ENCODE assay signal across 19 cellular contexts in genomic region chr7:149202831-149203231, GRCh38. TPM values are rescaled to one million over a fixed set of nuclear protein-coding genes. Genes with fewer than 3 reads are reported as not detected.
A peak's percentile ranks its signal among the peaks of the same experiment; 100 is the strongest.
DNase-seq lines count a peak whose midpoint lies in the region; ATAC-seq, FAIRE-seq and TF ChIP-seq lines count a peak whose summit lies in the region.
"Had no signal": no experiment of that assay in that cellular context is flagged by ENCODE, and none has a peak within 500 bp of the region (broad histone marks: within the 10 kb centered on the region; RNA-seq: fewer than 3 reads in every experiment).

No MANE protein-coding gene starts in this region.

- no peaks in the 10 kb centered on the region for H3K9me3 ChIP-seq in psoas muscle
- H3K9me3 ChIP-seq: right lobe of liver, tibial nerve had no signal

- peak in 3 of 4 donors; percentile 47 to 82 (median 71) for ATAC-seq in psoas muscle
- no peak for ATAC-seq in GM19397 (IDR thresholded peaks at IDR 0.05; ENCODE audit: unreplicated experiment)
- ATAC-seq: PC-3, right lobe of liver had no signal

- TF ChIP-seq CTCF in fibroblast of the aortic adventitia (IDR thresholded peaks at IDR 0.05; ENCODE audit: insufficient read depth, low read length) (no peak), psoas muscle (IDR thresholded peaks at IDR 0.05) (no peak)

- H3K27ac ChIP-seq in psoas muscle, result no peak overlapping the region
- H3K27ac ChIP-seq: right lobe of liver, tibial nerve had no signal

- FAIRE-seq in GM12892 (lab: Jason Lieb, UNC), result no peak

- no peaks in the 10 kb centered on the region for H3K9me3 Mint-ChIP-seq in activated T-cell treated with anti-CD3 and anti-CD28 coated beads, Interleukin-2, amount 50 U/mL, for 24 hours
- no peaks in the 10 kb centered on the region for H3K9me3 Mint-ChIP-seq in T-helper 1 cell treated with Interleukin-12 subunit alpha and Interleukin-12 subunit beta and Interleukin-4 antibody, amounts not matched to agents 30 μg/mL and 1 μg/mL, for 36 hours
- H3K9me3 Mint-ChIP-seq: immature natural killer cell, naive B cell, T-cell had no signal

- H3K4me3 ChIP-seq in fibroblast of the aortic adventitia (ENCODE audit: low read depth, low read length) (no peak overlapping the region), psoas muscle (no peak overlapping the region)
- H3K4me3 ChIP-seq: right lobe of liver, tibial nerve had no signal

- no peak for TF ChIP-seq POLR2A in GM12892 (IDR thresholded peaks at IDR 0.05; ENCODE audit: low read depth, low read length)

- peaks cover 5% of the 10 kb centered on the region for H3K4me1 ChIP-seq in psoas muscle
- H3K4me1 ChIP-seq: right lobe of liver had no signal

- intact Hi-C loops in psoas muscle (cut with DNase I), result no loop called here

- DNase-seq in activated T-cell treated with anti-CD3 and anti-CD28 coated beads, Interleukin-2, amount 50 U/mL, for 24 hours, result no peak
- no peak for DNase-seq in activated T-cell treated with anti-CD3 and anti-CD28 coated beads, Interleukin-2, amount 50 U/mL, for 1 hour
- DNase-seq in fibroblast of the aortic adventitia (ENCODE audit: low read depth), result peak; percentile 38
- peak in 1 of 2 donors; percentile 10 for DNase-seq in psoas muscle
- DNase-seq in GM12892 (ENCODE audit: insufficient read length), result no peak
- no peak for DNase-seq in stimulated activated naive CD4-positive, alpha-beta T cell (lab: John Stamatoyannopoulos, UW)
- DNase-seq: ACHN; activated CD8-positive, alpha-beta memory T cell treated with anti-CD3 and anti-CD28 coated beads for 24 hours; dermis blood vessel endothelial cell; naive B cell; NCI-H1105 treated with DMSO at 0.1 percent for 48 hours; NCI-H446; PC-3; right lobe of liver; T-cell had no signal

- H3K36me3 Mint-ChIP-seq in activated T-cell treated with anti-CD3 and anti-CD28 coated beads, Interleukin-2, amount 50 U/mL, for 24 hours (ENCODE audit: low read depth), result peaks cover 94% of the 10 kb centered on the region
- H3K36me3 Mint-ChIP-seq in T-helper 1 cell treated with Interleukin-12 subunit alpha and Interleukin-12 subunit beta and Interleukin-4 antibody, amounts not matched to agents 30 μg/mL and 1 μg/mL, for 36 hours (ENCODE audit: low read depth), result peaks cover 63% of the 10 kb centered on the region

- H3K27me3 ChIP-seq in psoas muscle (ENCODE audit: insufficient read depth in 3 of 3, low read length in 2 of 3), result no peaks in the 10 kb centered on the region
- H3K27me3 ChIP-seq: right lobe of liver, tibial nerve had no signal

- H3K4me3 Mint-ChIP-seq in activated T-cell treated with anti-CD3 and anti-CD28 coated beads, Interleukin-2, amount 50 U/mL, for 24 hours, result peak overlapping the region; percentile 36
- peak overlapping the region; percentile 62 for H3K4me3 Mint-ChIP-seq in T-helper 1 cell treated with Interleukin-12 subunit alpha and Interleukin-12 subunit beta and Interleukin-4 antibody, amounts not matched to agents 30 μg/mL and 1 μg/mL, for 36 hours
- H3K4me3 Mint-ChIP-seq: immature natural killer cell, naive B cell, T-cell had no signal

- peak overlapping the region; percentile 94 for H3K27ac Mint-ChIP-seq in activated T-cell treated with anti-CD3 and anti-CD28 coated beads, Interleukin-2, amount 50 U/mL, for 24 hours
- H3K27ac Mint-ChIP-seq in T-helper 1 cell treated with Interleukin-12 subunit alpha and Interleukin-12 subunit beta and Interleukin-4 antibody, amounts not matched to agents 30 μg/mL and 1 μg/mL, for 36 hours, result peak overlapping the region; percentile 96

- H3K4me1 Mint-ChIP-seq in activated T-cell treated with anti-CD3 and anti-CD28 coated beads, Interleukin-2, amount 50 U/mL, for 24 hours (ENCODE audit: low read depth), result peaks cover 55% of the 10 kb centered on the region
- H3K4me1 Mint-ChIP-seq in T-helper 1 cell treated with Interleukin-12 subunit alpha and Interleukin-12 subunit beta and Interleukin-4 antibody, amounts not matched to agents 30 μg/mL and 1 μg/mL, for 36 hours (ENCODE audit: low read depth), result peaks cover 40% of the 10 kb centered on the region

- whole genome bisulfite sequencing in psoas muscle, 3 donors, result 72 to 76% (median 76%) methylated on average over 6 of the region's 6 CpGs

- peaks cover 9 to 97% of the 10 kb centered on the region in 2 donors for H3K36me3 ChIP-seq in psoas muscle (ENCODE audit: insufficient read depth in 1 of 2, low read depth in 1 of 2)

- no peaks in the 10 kb centered on the region for H3K27me3 Mint-ChIP-seq in activated T-cell treated with anti-CD3 and anti-CD28 coated beads, Interleukin-2, amount 50 U/mL, for 24 hours
- no peaks in the 10 kb centered on the region for H3K27me3 Mint-ChIP-seq in T-helper 1 cell treated with Interleukin-12 subunit alpha and Interleukin-12 subunit beta and Interleukin-4 antibody, amounts not matched to agents 30 μg/mL and 1 μg/mL, for 36 hours (ENCODE audit: low read depth)
- H3K27me3 Mint-ChIP-seq: naive B cell, T-cell had no signal

RNA-seq across cellular contexts. Expression of gene ZNF282, which starts 7.5 kb away (rescaled TPM):
- total RNA-seq in fibroblast of the aortic adventitia (ENCODE audit: low replicate concordance) (15.5 and 31.9 TPM in 2 replicates), psoas muscle (10 to 100 TPM; 15.3 to 22.5 (median 16.7) TPM)
- 10 to 100 TPM in 1 of 3 donors, 1 to 10 TPM in 2; 7.6 to 11.5 (median 10.0) TPM for polyA plus RNA-seq in psoas muscle
- polyA plus RNA-seq in GM12892 (2012; ENCODE audit: missing spikeins), result 5.3 TPM

RNA-seq across cellular contexts. Expression of gene ZNF212, which starts 36.6 kb away (rescaled TPM):
- total RNA-seq in fibroblast of the aortic adventitia (ENCODE audit: low replicate concordance), result 5.6 and 14.3 TPM in 2 replicates
- 1 to 10 TPM; 3.2 to 6.4 (median 4.5) TPM for total RNA-seq in psoas muscle
- polyA plus RNA-seq in psoas muscle, result 1 to 10 TPM; 3.1 to 5.4 (median 4.3) TPM
- 3.8 TPM for polyA plus RNA-seq in GM12892 (2012; ENCODE audit: missing spikeins)

RNA-seq across cellular contexts. Expression of gene ZNF398, which starts 55.6 kb away (rescaled TPM):
- total RNA-seq in fibroblast of the aortic adventitia (ENCODE audit: low replicate concordance) (11.2 and 15.2 TPM in 2 replicates), psoas muscle (10 to 100 TPM in 1 of 4 donors, 1 to 10 TPM in 3; 7.8 to 12.4 (median 8.6) TPM)
- 1 to 10 TPM; 2.8 to 6.9 (median 4.2) TPM for polyA plus RNA-seq in psoas muscle
- 4.4 TPM for polyA plus RNA-seq in GM12892 (2012; ENCODE audit: missing spikeins)

RNA-seq across cellular contexts. Expression of gene ZNF783, which starts 59.2 kb away (rescaled TPM):
- total RNA-seq in fibroblast of the aortic adventitia (ENCODE audit: low replicate concordance), result 9.1 and 12.7 TPM in 2 replicates
- total RNA-seq in psoas muscle, result 1 to 10 TPM; 6.0 to 9.0 (median 7.2) TPM
- polyA plus RNA-seq in psoas muscle, result 10 to 100 TPM in 1 of 3 donors, 1 to 10 TPM in 2; 4.2 to 11.1 (median 4.9) TPM
- 6.6 TPM for polyA plus RNA-seq in GM12892 (2012; ENCODE audit: missing spikeins)
